ENCODE assay signal across 1 cellular context in the genomic region with DNA sequence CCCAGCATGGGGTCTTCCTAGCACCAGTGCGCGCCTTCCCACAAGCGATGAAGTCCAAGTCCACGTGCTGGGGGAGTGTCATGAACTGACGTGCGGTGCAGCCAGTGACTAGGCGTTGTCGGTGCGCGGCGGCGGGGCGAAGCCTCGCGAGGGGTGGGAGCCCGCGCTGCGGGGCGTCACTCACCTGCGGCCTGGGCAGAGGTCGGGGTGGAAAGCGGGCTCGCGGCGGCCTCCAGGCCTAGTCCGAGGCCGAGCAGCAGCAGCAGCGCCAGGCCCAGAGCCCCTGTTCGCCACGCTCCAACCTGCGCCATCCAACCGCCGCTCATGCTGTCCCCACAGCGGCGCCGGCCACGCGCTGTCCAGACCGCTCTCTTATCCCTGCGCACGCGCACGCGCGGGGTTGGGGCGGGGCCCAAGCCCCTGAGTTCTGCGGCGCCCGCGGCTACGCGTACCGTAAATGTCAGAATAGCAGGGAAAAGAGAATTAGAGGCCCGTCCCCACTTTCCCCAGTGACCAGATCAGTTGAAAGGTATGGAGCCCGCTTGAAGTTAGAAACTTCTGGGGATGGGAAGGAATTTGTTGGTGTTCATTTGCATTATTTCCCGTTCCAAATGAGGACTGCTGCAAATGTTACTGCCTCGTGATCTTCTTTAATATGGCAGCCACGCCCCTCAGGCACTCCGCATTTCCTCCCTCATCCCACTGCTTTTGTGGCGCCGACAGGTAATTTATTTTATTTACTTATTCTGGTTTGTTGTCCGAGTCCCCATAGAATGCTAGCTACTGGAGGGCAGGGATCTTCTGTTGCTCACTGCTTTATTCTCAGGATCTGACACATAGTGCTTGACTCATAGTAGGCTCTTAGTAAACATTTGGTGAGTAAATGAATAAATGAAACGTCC.
TF ChIP-seq lines count a peak whose summit lies in the region.

A gene (minus strand): TSS at position 394 of the 902 bp plus-strand sequence. CDS start 68 bp downstream, at position 326.

TF ChIP-seq in GM23338, 12 proteins besides CTCF, POLR2A, EP300 and RAD21:
- TF ChIP-seq, protein P1, sequence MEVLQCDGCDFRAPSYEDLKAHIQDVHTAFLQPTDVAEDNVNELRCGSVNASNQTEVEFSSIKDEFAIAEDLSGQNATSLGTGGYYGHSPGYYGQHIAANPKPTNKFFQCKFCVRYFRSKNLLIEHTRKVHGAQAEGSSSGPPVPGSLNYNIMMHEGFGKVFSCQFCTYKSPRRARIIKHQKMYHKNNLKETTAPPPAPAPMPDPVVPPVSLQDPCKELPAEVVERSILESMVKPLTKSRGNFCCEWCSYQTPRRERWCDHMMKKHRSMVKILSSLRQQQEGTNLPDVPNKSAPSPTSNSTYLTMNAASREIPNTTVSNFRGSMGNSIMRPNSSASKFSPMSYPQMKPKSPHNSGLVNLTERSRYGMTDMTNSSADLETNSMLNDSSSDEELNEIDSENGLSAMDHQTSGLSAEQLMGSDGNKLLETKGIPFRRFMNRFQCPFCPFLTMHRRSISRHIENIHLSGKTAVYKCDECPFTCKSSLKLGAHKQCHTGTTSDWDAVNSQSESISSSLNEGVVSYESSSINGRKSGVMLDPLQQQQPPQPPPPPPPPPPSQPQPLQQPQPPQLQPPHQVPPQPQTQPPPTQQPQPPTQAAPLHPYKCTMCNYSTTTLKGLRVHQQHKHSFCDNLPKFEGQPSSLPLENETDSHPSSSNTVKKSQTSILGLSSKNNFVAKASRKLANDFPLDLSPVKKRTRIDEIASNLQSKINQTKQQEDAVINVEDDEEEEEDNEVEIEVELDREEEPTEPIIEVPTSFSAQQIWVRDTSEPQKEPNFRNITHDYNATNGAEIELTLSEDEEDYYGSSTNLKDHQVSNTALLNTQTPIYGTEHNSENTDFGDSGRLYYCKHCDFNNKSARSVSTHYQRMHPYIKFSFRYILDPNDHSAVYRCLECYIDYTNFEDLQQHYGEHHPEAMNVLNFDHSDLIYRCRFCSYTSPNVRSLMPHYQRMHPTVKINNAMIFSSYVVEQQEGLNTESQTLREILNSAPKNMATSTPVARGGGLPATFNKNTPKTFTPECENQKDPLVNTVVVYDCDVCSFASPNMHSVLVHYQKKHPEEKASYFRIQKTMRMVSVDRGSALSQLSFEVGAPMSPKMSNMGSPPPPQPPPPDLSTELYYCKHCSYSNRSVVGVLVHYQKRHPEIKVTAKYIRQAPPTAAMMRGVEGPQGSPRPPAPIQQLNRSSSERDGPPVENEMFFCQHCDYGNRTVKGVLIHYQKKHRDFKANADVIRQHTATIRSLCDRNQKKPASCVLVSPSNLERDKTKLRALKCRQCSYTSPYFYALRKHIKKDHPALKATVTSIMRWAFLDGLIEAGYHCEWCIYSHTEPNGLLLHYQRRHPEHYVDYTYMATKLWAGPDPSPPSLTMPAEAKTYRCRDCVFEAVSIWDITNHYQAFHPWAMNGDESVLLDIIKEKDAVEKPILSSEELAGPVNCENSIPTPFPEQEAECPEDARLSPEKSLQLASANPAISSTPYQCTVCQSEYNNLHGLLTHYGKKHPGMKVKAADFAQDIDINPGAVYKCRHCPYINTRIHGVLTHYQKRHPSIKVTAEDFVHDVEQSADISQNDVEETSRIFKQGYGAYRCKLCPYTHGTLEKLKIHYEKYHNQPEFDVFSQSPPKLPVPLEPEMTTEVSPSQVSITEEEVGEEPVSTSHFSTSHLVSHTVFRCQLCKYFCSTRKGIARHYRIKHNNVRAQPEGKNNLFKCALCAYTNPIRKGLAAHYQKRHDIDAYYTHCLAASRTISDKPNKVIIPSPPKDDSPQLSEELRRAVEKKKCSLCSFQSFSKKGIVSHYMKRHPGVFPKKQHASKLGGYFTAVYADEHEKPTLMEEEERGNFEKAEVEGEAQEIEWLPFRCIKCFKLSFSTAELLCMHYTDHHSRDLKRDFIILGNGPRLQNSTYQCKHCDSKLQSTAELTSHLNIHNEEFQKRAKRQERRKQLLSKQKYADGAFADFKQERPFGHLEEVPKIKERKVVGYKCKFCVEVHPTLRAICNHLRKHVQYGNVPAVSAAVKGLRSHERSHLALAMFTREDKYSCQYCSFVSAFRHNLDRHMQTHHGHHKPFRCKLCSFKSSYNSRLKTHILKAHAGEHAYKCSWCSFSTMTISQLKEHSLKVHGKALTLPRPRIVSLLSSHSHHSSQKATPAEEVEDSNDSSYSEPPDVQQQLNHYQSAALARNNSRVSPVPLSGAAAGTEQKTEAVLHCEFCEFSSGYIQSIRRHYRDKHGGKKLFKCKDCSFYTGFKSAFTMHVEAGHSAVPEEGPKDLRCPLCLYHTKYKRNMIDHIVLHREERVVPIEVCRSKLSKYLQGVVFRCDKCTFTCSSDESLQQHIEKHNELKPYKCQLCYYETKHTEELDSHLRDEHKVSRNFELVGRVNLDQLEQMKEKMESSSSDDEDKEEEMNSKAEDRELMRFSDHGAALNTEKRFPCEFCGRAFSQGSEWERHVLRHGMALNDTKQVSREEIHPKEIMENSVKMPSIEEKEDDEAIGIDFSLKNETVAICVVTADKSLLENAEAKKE (CRISPR knock-in tag; IDR thresholded peaks at IDR 0.05): no peak
- TF ChIP-seq, protein P2, sequence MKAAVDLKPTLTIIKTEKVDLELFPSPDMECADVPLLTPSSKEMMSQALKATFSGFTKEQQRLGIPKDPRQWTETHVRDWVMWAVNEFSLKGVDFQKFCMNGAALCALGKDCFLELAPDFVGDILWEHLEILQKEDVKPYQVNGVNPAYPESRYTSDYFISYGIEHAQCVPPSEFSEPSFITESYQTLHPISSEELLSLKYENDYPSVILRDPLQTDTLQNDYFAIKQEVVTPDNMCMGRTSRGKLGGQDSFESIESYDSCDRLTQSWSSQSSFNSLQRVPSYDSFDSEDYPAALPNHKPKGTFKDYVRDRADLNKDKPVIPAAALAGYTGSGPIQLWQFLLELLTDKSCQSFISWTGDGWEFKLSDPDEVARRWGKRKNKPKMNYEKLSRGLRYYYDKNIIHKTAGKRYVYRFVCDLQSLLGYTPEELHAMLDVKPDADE (IDR thresholded peaks at IDR 0.05): no peak
- TF ChIP-seq POLR2AphosphoS5 (IDR thresholded peaks at IDR 0.05; ENCODE audit: low read depth) (peak; percentile 93), NANOG (IDR thresholded peaks at IDR 0.05; ENCODE audit: borderline replicate concordance) (no peak), EZH2 (IDR thresholded peaks at IDR 0.05; ENCODE audit: low read depth, unreplicated experiment) (no peak), STAT1 (IDR thresholded peaks at IDR 0.05; ENCODE audit: unreplicated experiment) (no peak), CREB1 (CRISPR knock-in tag; IDR thresholded peaks at IDR 0.05; ENCODE audit: low read depth) (peak; percentile 62), ZNF331 (CRISPR knock-in tag; IDR thresholded peaks at IDR 0.05; ENCODE audit: low read depth) (no peak), ZNF114 (CRISPR knock-in tag; IDR thresholded peaks at IDR 0.05) (no peak)
- TF ChIP-seq, protein P3, sequence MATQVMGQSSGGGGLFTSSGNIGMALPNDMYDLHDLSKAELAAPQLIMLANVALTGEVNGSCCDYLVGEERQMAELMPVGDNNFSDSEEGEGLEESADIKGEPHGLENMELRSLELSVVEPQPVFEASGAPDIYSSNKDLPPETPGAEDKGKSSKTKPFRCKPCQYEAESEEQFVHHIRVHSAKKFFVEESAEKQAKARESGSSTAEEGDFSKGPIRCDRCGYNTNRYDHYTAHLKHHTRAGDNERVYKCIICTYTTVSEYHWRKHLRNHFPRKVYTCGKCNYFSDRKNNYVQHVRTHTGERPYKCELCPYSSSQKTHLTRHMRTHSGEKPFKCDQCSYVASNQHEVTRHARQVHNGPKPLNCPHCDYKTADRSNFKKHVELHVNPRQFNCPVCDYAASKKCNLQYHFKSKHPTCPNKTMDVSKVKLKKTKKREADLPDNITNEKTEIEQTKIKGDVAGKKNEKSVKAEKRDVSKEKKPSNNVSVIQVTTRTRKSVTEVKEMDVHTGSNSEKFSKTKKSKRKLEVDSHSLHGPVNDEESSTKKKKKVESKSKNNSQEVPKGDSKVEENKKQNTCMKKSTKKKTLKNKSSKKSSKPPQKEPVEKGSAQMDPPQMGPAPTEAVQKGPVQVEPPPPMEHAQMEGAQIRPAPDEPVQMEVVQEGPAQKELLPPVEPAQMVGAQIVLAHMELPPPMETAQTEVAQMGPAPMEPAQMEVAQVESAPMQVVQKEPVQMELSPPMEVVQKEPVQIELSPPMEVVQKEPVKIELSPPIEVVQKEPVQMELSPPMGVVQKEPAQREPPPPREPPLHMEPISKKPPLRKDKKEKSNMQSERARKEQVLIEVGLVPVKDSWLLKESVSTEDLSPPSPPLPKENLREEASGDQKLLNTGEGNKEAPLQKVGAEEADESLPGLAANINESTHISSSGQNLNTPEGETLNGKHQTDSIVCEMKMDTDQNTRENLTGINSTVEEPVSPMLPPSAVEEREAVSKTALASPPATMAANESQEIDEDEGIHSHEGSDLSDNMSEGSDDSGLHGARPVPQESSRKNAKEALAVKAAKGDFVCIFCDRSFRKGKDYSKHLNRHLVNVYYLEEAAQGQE (IDR thresholded peaks at IDR 0.05; ENCODE audit: unreplicated experiment): no peak
